22 cellular contexts compared by ENCODE assay signal in genomic region chr3:178907081-178907480, GRCh38.
"Had no signal": no experiment of that assay in that cellular context is flagged by ENCODE, and none has a peak within 500 bp of the region (broad histone marks: within the 10 kb centered on the region; RNA-seq: fewer than 3 reads in every experiment).

No MANE protein-coding gene starts in this region.

- H3K27me3 ChIP-seq: adrenal gland, ascending aorta, esophagus squamous epithelium, gastroesophageal sphincter, vagina had no signal

- H3K4me1 Mint-ChIP-seq: activated T-helper 17 cell treated with anti-CD3 and anti-CD28 coated beads, Interleukin-2, amount 50 U/mL, for 72 hours; naive B cell; neural crest cell; stimulated activated memory B cell treated with anti-CD40 and anti-IgM and Interleukin-4, amounts not matched to agents 10 μg/mL and 1 μg/mL and 100 μg/mL, for 72 hours had no signal

- H3K36me3 ChIP-seq: adrenal gland, ascending aorta, esophagus squamous epithelium, gastroesophageal sphincter, vagina had no signal

- DNase-seq: activated T-cell treated with anti-CD3 and anti-CD28 coated beads, Interleukin-2, amount 50 U/mL, for 1 hour; adrenal gland; esophagus squamous epithelium; head of caudate nucleus; left cardiac atrium; mucosa of descending colon; naive B cell; occipital lobe; stimulated activated CD4-positive, alpha-beta T cell treated with anti-CD3 and anti-CD28 coated beads, Interleukin-15, amount 100 ng/mL, for 24 hours; trophoblast cell had no signal

- H3K27ac Mint-ChIP-seq: activated naive CD4-positive, alpha-beta T cell treated with anti-CD3 and anti-CD28 coated beads, Interleukin-2, amount 50 U/mL, for 72 hours; activated T-helper 17 cell treated with anti-CD3 and anti-CD28 coated beads, Interleukin-2, amount 50 U/mL, for 72 hours; memory B cell; naive B cell; stimulated activated memory B cell treated with anti-CD40 and anti-IgM and Interleukin-4, amounts not matched to agents 10 μg/mL and 1 μg/mL and 100 μg/mL, for 72 hours; T-helper 2 cell treated with Interferon-gamma antibody and Interleukin-4, amounts not matched to agents 5 μg/mL and 100 μg/mL, for 36 hours had no signal

- H3K27ac ChIP-seq: adrenal gland, ascending aorta, coronary artery, esophagus squamous epithelium, gastroesophageal sphincter, vagina had no signal

- H3K9me3 ChIP-seq: adrenal gland, ascending aorta, esophagus squamous epithelium, gastroesophageal sphincter, mucosa of descending colon, vagina had no signal

- H3K9me3 Mint-ChIP-seq: activated T-helper 17 cell treated with anti-CD3 and anti-CD28 coated beads, Interleukin-2, amount 50 U/mL, for 72 hours; neural crest cell; T-helper 2 cell treated with Interferon-gamma antibody and Interleukin-4, amounts not matched to agents 5 μg/mL and 100 μg/mL, for 36 hours had no signal

- H3K4me3 Mint-ChIP-seq: activated T-helper 17 cell treated with anti-CD3 and anti-CD28 coated beads, Interleukin-2, amount 50 U/mL, for 72 hours; memory B cell; naive B cell; neural crest cell; stimulated activated memory B cell treated with anti-CD40 and anti-IgM and Interleukin-4, amounts not matched to agents 10 μg/mL and 1 μg/mL and 100 μg/mL, for 72 hours; T-helper 2 cell treated with Interferon-gamma antibody and Interleukin-4, amounts not matched to agents 5 μg/mL and 100 μg/mL, for 36 hours had no signal

- H3K27me3 Mint-ChIP-seq: stimulated activated memory B cell treated with anti-CD40 and anti-IgM and Interleukin-4, amounts not matched to agents 10 μg/mL and 1 μg/mL and 100 μg/mL, for 72 hours had no signal

- H3K4me1 ChIP-seq: adrenal gland, ascending aorta, esophagus squamous epithelium, gastroesophageal sphincter, vagina had no signal

- H3K4me2 ChIP-seq: smooth muscle cell had no signal

- ATAC-seq: activated naive CD4-positive, alpha-beta T cell treated with anti-CD3 and anti-CD28 coated beads, Interleukin-2, amount 50 U/mL, for 72 hours; activated T-helper 17 cell treated with anti-CD3 and anti-CD28 coated beads, Interleukin-2, amount 50 U/mL, for 72 hours; gastroesophageal sphincter; left cardiac atrium; mucosa of descending colon; sciatic nerve; stimulated activated memory B cell treated with anti-CD40 and anti-IgM and Interleukin-4, amounts not matched to agents 10 μg/mL and 1 μg/mL and 100 μg/mL, for 72 hours had no signal

- H3K4me3 ChIP-seq: adrenal gland, ascending aorta, coronary artery, esophagus squamous epithelium, gastroesophageal sphincter, mucosa of descending colon, smooth muscle cell, vagina had no signal
